19 cellular contexts compared by ENCODE assay signal in the genomic region with DNA sequence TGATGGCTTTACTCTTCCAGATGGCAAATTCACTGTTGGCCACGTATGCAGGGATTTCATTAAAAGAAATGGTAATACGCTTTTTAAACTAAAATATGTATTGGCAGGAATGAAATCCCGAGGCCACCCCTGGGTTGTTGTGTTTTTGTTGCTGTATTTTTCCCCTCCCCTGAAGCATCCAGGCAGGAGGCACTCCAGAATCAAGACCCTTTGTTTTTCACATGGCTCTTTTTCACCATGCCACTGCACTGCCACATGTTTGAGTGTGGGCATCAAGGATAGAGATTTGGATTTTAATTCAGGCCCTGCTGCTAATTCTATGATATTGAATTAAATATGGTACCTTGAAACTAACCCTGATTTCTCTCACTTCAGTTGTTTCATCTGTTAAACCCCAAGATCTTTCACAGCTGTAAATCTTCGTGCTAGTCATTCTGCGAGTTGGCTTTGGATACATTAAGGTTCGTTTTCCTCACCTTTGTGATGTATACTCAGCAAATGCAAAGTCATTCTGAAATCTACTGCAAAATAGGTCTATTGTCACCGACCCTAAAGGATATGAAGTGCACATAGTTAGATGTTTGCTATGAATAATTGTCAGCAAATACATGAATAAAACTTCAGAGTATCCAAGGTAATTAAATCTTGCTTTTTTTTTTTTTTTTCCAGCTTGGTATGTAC.
A peak's percentile ranks its signal among the peaks of the same experiment; 100 is the strongest.
DNase-seq lines count a peak whose midpoint lies in the region; ATAC-seq lines count a peak whose summit lies in the region.
"Had no signal": no experiment of that assay in that cellular context is flagged by ENCODE, and none has a peak within 500 bp of the region (broad histone marks: within the 10 kb centered on the region; RNA-seq: fewer than 3 reads in every experiment).

No MANE protein-coding gene starts in this region.

- H3K36me3 ChIP-seq in H7 (replicated peaks; ENCODE audit: control insufficient read depth, insufficient read depth, low read length), result no peaks in the 10 kb centered on the region
- H3K36me3 ChIP-seq: thyroid gland had no signal

- DNase-seq in NCI-H446 treated with DMSO at 0.1 percent for 48 hours (lab: John Stamatoyannopoulos, UW) (peak; percentile 38), NCI-H2171 (lab: John Stamatoyannopoulos, UW) (no peak), H7 (no peak)
- DNase-seq: activated CD4-positive, alpha-beta T cell treated with anti-CD3 and anti-CD28 coated beads, Interleukin-2, amount 10 ng/mL, durations not matched to agents 24 days and 14 days; aorta; dermis blood vessel endothelial cell; glutamatergic neuron; NCI-H1092 treated with DMSO at 0.1 percent for 48 hours; NCI-H2081 treated with DMSO at 0.1 percent for 48 hours; NCI-H69; stimulated activated CD4-positive, alpha-beta T cell treated with anti-CD3 and anti-CD28 coated beads, Interleukin-2, amount 100 ng/mL, for 48 hours; stimulated activated naive CD8-positive, alpha-beta T cell treated with anti-CD3 and anti-CD28 coated beads, Interleukin-15, Interleukin-2, amounts not matched to agents 100 U/mL and 50 U/mL, for 24 hours; thyroid gland had no signal

- H3K27me3 ChIP-seq in H7 (ENCODE audit: control insufficient read depth, insufficient read depth, low read length), result no peaks in the 10 kb centered on the region
- H3K27me3 ChIP-seq: thyroid gland had no signal

- ATAC-seq in GM18909 (IDR thresholded peaks at IDR 0.05; ENCODE audit: poor library complexity, unreplicated experiment) (peak; percentile 76), GM21786 (IDR thresholded peaks at IDR 0.05; ENCODE audit: unreplicated experiment) (peak; percentile 49), HG03060 (IDR thresholded peaks at IDR 0.05; ENCODE audit: low read depth, unreplicated experiment) (peak; percentile 54), GM19351 (IDR thresholded peaks at IDR 0.05; ENCODE audit: unreplicated experiment) (no peak), HG02642 (IDR thresholded peaks at IDR 0.05; ENCODE audit: poor library complexity, unreplicated experiment) (no peak)
- ATAC-seq: stimulated activated naive CD8-positive, alpha-beta T cell treated with anti-CD3 and anti-CD28 coated beads, Interleukin-15, Interleukin-2, amounts not matched to agents 100 U/mL and 50 U/mL, for 24 hours had no signal

- H3K4me3 ChIP-seq in H7 (ENCODE audit: insufficient read depth, low read depth, low read length), result no peak overlapping the region
- H3K4me3 ChIP-seq: SK-N-MC, thyroid gland had no signal

Comparison
In these comparisons a context has a peak if more than half of its experiments do, and no peak if none do; other contexts are left out.
1. ATAC-seq: peak in GM18909 (single experiment), GM21786 (single experiment) and HG03060 (single experiment); none in GM19351 (single experiment) and HG02642 (single experiment).